ENCODE assay signal across 16 cellular contexts in the genomic region with DNA sequence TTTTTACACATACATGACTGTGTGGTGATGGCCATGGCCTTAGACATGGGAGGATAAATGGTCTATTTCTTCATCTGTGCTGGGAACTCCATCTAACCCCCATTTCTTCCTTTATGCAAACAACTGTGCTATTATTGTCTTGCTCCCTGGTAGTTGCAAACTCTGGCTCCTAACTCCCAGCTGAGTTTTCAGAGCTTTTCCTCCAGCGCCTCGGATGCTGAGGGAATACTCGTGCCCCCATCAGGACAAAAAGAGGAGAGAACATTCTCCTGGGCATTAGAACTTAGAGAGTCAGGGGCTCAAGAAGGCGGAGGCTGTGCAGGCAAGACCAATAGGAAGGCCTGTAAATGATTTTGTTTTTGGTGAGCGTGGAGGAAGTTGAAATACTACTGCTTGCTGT. TPM values are rescaled to one million over a fixed set of nuclear protein-coding genes. Genes with fewer than 3 reads are reported as not detected.
DNase-seq lines count a peak whose midpoint lies in the region; ATAC-seq and TF ChIP-seq lines count a peak whose summit lies in the region.
"Had no signal": no experiment of that assay in that cellular context is flagged by ENCODE, and none has a peak within 500 bp of the region (broad histone marks: within the 10 kb centered on the region; RNA-seq: fewer than 3 reads in every experiment).

No MANE protein-coding gene starts in this region.

- peaks cover 27% of the 10 kb centered on the region for H3K4me1 ChIP-seq in lower lobe of right lung
- peaks cover 4% of the 10 kb centered on the region for H3K4me1 ChIP-seq in smooth muscle cell (ENCODE audit: low read depth)
- H3K4me1 ChIP-seq: colonic mucosa had no signal

- H3K79me2 ChIP-seq in smooth muscle cell (ENCODE audit: low read depth): peaks cover 51% of the 10 kb centered on the region

- no peaks in the 10 kb centered on the region for H4K20me1 ChIP-seq in smooth muscle cell (ENCODE audit: low read depth)

- H2AFZ ChIP-seq in smooth muscle cell (ENCODE audit: low read depth): no peak overlapping the region

- CTCF ChIA-PET in BJ (lab: Yijun Ruan, JAX): interaction anchor here (0.7 to 2.1 kb wide), 8 partner anchors 10 to 514 kb away, joined by 3 to 6 read pairs (median 3); no protein-coding TSS in a partner anchor

- H3K27me3 ChIP-seq in BJ (ENCODE audit: control insufficient read depth, insufficient read depth, low read length): no peaks in the 10 kb centered on the region
- H3K27me3 ChIP-seq in lower lobe of right lung (ENCODE audit: low read depth): peaks cover 14% of the 10 kb centered on the region
- no peaks in the 10 kb centered on the region for H3K27me3 ChIP-seq in smooth muscle cell (ENCODE audit: low read depth)

- H3K9me3 ChIP-seq in lower lobe of right lung: no peaks in the 10 kb centered on the region
- H3K9me3 ChIP-seq in smooth muscle cell (replicated peaks; ENCODE audit: low read depth): no peaks in the 10 kb centered on the region
- H3K9me3 ChIP-seq: colonic mucosa had no signal

- TF ChIP-seq CTCF in BJ (IDR thresholded peaks at IDR 0.05; ENCODE audit: insufficient read depth, low read depth, low read length): peak; percentile 36; the same call in 1 of the 2 replicates
- no peak for TF ChIP-seq CTCF in coronary artery (IDR thresholded peaks at IDR 0.05)
- TF ChIP-seq CTCF in lower lobe of right lung (IDR thresholded peaks at IDR 0.05): no peak
- no peak for TF ChIP-seq CTCF in smooth muscle cell (IDR thresholded peaks at IDR 0.05; ENCODE audit: borderline replicate concordance, insufficient read depth, poor library complexity, severe bottlenecking)

- peak overlapping the region; percentile 96 for H3K4me2 ChIP-seq in smooth muscle cell

- H3F3A ChIP-seq in smooth muscle cell (ENCODE audit: low read depth): peaks cover 4% of the 10 kb centered on the region

- 77% methylated on average over 5 of the region's 5 CpGs for WGBS in smooth muscle cell (ENCODE audit: low lambda C conversion rate)

- intact Hi-C loops in lower lobe of right lung (cut with DNase I): no loop called here

- H3K27ac ChIP-seq in coronary artery: peak overlapping the region; percentile 73 to 74
- no peak overlapping the region for H3K27ac ChIP-seq in lower lobe of right lung
- no peak overlapping the region for H3K27ac ChIP-seq in smooth muscle cell (ENCODE audit: low read depth)

- POLR2A ChIA-PET in BJ (lab: Charles Lee): no interaction called here

- H3K4me3 ChIP-seq in BJ (ENCODE audit: low read depth, low read length): peak overlapping the region; percentile 70
- H3K4me3 ChIP-seq in coronary artery: peak overlapping the region; percentile 72
- H3K4me3 ChIP-seq in lower lobe of right lung: peak overlapping the region; percentile 62
- H3K4me3 ChIP-seq in smooth muscle cell: peak overlapping the region; percentile 77
- H3K4me3 ChIP-seq: colonic mucosa had no signal

- H3K9ac ChIP-seq in smooth muscle cell (ENCODE audit: low read depth): no peak overlapping the region

- ATAC-seq in lower lobe of right lung (no peak), GM21360 (IDR thresholded peaks at IDR 0.05; ENCODE audit: unreplicated experiment) (no peak), GM18511 (IDR thresholded peaks at IDR 0.05; ENCODE audit: unreplicated experiment) (no peak)
- ATAC-seq: HCT116, sciatic nerve, T-cell had no signal

- DNase-seq in BJ (ENCODE audit: low read depth): no peak
- no peak for DNase-seq in coronary artery (ENCODE audit: low spot score)
- no peak for DNase-seq in lower lobe of right lung
- no peak for DNase-seq in smooth muscle cell (lab: John Stamatoyannopoulos, UW; ENCODE audit: unreplicated experiment)
- no peak for DNase-seq in kidney tubule cell (ENCODE audit: low spot score)
- DNase-seq in NCI-H345 (lab: John Stamatoyannopoulos, UW): no peak
- DNase-seq: activated naive CD8-positive, alpha-beta T cell treated with anti-CD3 and anti-CD28 coated beads for 36 hours; AML-193; colonic mucosa; NCI-H2029; NCI-H774; T-cell had no signal

- H3K36me3 ChIP-seq in BJ (ENCODE audit: control insufficient read depth, insufficient read depth, low read length) (no peaks in the 10 kb centered on the region; the same call in 1 of the 2 replicates), lower lobe of right lung (no peaks in the 10 kb centered on the region), smooth muscle cell (ENCODE audit: low read depth) (no peaks in the 10 kb centered on the region)
- H3K36me3 ChIP-seq: colonic mucosa had no signal

RNA-seq across cellular contexts. Expression of gene DAAM2, which starts 2.1 kb away (rescaled TPM):
- 39.7 and 60.6 TPM in 2 replicates for polyA plus RNA-seq in BJ (2011; rRNA removed)
- polyA minus RNA-seq in BJ (2011; rRNA and poly(A)+ RNA removed): 41.7 and 42.6 TPM in 2 replicates
- total RNA-seq in lower lobe of right lung: 29.0 TPM
- total RNA-seq in smooth muscle cell: 26.5 and 29.8 TPM in 2 replicates
- polyA plus RNA-seq in smooth muscle cell: 23.4 and 29.8 TPM in 2 replicates
- total RNA-seq: activated naive CD8-positive, alpha-beta T cell treated with anti-CD3 and anti-CD28 coated beads for 36 hours had no signal

Comparison
In these comparisons a context has a peak if more than half of its experiments do, and no peak if none do; other contexts are left out.
1. H3K27ac ChIP-seq: peak in coronary artery (2 of 2); none in lower lobe of right lung (single experiment) and smooth muscle cell (single experiment).
2. Peak in every context shown above with its lines, with median percentiles within 50 percentile points of each other: H3K4me3 ChIP-seq.